ENCODE assay signal across 30 cellular contexts in the genomic region with DNA sequence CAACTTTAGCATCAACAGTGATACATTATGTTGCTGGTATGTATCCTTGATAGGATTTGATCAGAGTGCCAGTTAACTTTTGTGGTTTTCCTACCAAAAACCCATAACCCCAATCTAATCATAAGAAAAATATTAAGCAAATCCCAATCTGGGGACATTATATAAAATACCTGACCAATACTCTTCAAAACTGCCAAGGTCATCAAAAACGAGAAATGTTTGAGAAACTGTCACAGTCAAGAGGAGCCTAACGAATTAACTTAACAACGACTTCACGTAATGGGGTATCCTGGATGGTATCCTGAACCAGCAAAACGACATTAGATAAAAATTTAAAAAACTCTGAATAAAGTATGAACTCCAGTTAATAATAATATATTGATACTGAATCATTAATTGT. TPM values are rescaled to one million over a fixed set of nuclear protein-coding genes. Genes with fewer than 3 reads are reported as not detected.
DNase-seq lines count a peak whose midpoint lies in the region; ATAC-seq, FAIRE-seq and TF ChIP-seq lines count a peak whose summit lies in the region.
"Had no signal": no experiment of that assay in that cellular context is flagged by ENCODE, and none has a peak within 500 bp of the region (broad histone marks: within the 10 kb centered on the region; RNA-seq: fewer than 3 reads in every experiment).

No MANE protein-coding gene starts in this region.

- H3K9me2 ChIP-seq in PC-9 (ENCODE audit: insufficient read depth): no peaks in the 10 kb centered on the region

- CTCF ChIA-PET in HepG2 (lab: Yijun Ruan, JAX; ENCODE audit: low intra/inter-chr PET ratio, low total read pairs) (no interaction called here), PC-9 (lab: Charles Lee) (no interaction called here)

- no peaks in the 10 kb centered on the region for H3F3A ChIP-seq in PC-9 (ENCODE audit: insufficient read depth, low read depth)

- H4K20me1 ChIP-seq in HepG2 (ENCODE audit: insufficient read depth, low read length) (no peaks in the 10 kb centered on the region), PC-9 (ENCODE audit: insufficient read depth) (no peaks in the 10 kb centered on the region)
- H4K20me1 ChIP-seq: BLaER1 had no signal

- no peak for DNase-seq in HepG2 (ENCODE audit: low spot score)
- no peak for DNase-seq in right lobe of liver
- DNase-seq in PC-9: no peak
- DNase-seq in NCI-H2171 treated with DMSO at 0.1 percent for 48 hours (lab: John Stamatoyannopoulos, UW): no peak
- DNase-seq: ACHN; BE2C; C1 segment of cervical spinal cord; CD4-positive, alpha-beta memory T cell; CD4-positive, CD25-positive, alpha-beta regulatory T cell; CD8-positive, alpha-beta memory T cell; COR-L47; DMS 273 treated with DMSO at 0.1 percent for 48 hours; DMS153; DMS53; DMS79; DND-41; EL; GDM1 had no signal

- intact Hi-C loops in HepG2 (cut with micrococcal nuclease; ENCODE audit: unreplicated experiment) (no loop called here), right lobe of liver (cut with DNase I) (no loop called here), PC-9 (cut with micrococcal nuclease; ENCODE audit: unreplicated experiment) (no loop called here)

- POLR2A ChIA-PET in HepG2 (lab: Yijun Ruan, JAX): no interaction called here
- POLR2A ChIA-PET in PC-9 (lab: Charles Lee; ENCODE audit: unreplicated experiment): no interaction called here

- ATAC-seq in HepG2: no peak
- ATAC-seq in right lobe of liver: no peak
- no peak for ATAC-seq in HG03432 (IDR thresholded peaks at IDR 0.05; ENCODE audit: unreplicated experiment)
- ATAC-seq: GM12878 had no signal

- H3K4me3 ChIP-seq in HepG2 (replicated peaks in 1 of 3; ENCODE audit: insufficient read depth in 1 of 3, low read depth in 2 of 3, low read length in 3 of 3) (no peak overlapping the region), right lobe of liver (no peak overlapping the region), PC-9 (no peak overlapping the region)
- H3K4me3 ChIP-seq: BLaER1, GM12878 had no signal

- TF ChIP-seq CTCF in HepG2 (CRISPR knock-in tag; IDR thresholded peaks at IDR 0.05) (no peak), right lobe of liver (IDR thresholded peaks at IDR 0.05) (no peak), PC-9 (conservative IDR thresholded peaks at IDR 0.05) (no peak)

- H3K36me3 ChIP-seq in HepG2 (replicated peaks in 1 of 2; ENCODE audit: control insufficient read depth in 1 of 2, insufficient read depth in 2 of 2, low read length in 2 of 2) (no peaks in the 10 kb centered on the region), right lobe of liver (no peaks in the 10 kb centered on the region), PC-9 (ENCODE audit: low read depth) (no peaks in the 10 kb centered on the region)
- H3K36me3 ChIP-seq: BE2C, BLaER1 had no signal

- H3K27me3 ChIP-seq in HepG2 (ENCODE audit: control insufficient read depth in 1 of 2, insufficient read depth in 2 of 2, low read length in 2 of 2) (no peaks in the 10 kb centered on the region), right lobe of liver (no peaks in the 10 kb centered on the region), PC-9 (ENCODE audit: insufficient read depth, low read depth) (no peaks in the 10 kb centered on the region)
- H3K27me3 ChIP-seq: BE2C, BLaER1 had no signal

- H3K27ac ChIP-seq in HepG2 (ENCODE audit: extremely low read length, insufficient read depth, low read length) (no peak overlapping the region), right lobe of liver (no peak overlapping the region), PC-9 (no peak overlapping the region)
- H3K27ac ChIP-seq: 22Rv1, BLaER1 had no signal

- H3K4me2 ChIP-seq in HepG2 (ENCODE audit: low read depth, low read length) (no peak overlapping the region), PC-9 (no peak overlapping the region)
- H3K4me2 ChIP-seq: BLaER1 had no signal

- 2% methylated on average over 5 of the region's 5 CpGs for WGBS in HepG2 (ENCODE audit: low lambda C conversion rate)
- WGBS in right lobe of liver (ENCODE audit: insufficient coverage, low coverage, low lambda C conversion rate, missing lambda C conversion rate): 55% methylated on average over 5 of the region's 5 CpGs

- TF ChIP-seq RAD21 in HepG2 (CRISPR knock-in tag; IDR thresholded peaks at IDR 0.05): no peak

- TF ChIP-seq POLR2A in HepG2 (IDR thresholded peaks at IDR 0.05; ENCODE audit: insufficient read depth in 1 of 2, low read depth in 2 of 2, low read length in 2 of 2) (no peak), right lobe of liver (IDR thresholded peaks at IDR 0.05) (no peak)

- BruUV-seq in HepG2 (replicated peaks; lab: Mats Ljungman, UMichigan): no TSS peak
- no TSS peak for BruUV-seq in PC-9 (replicated peaks; lab: Mats Ljungman, UMichigan)

- FAIRE-seq in HepG2 (lab: Jason Lieb, UNC): no peak
- FAIRE-seq: GM12878, GM12892, GM18507 had no signal

- H3K4me1 ChIP-seq in HepG2 (ENCODE audit: insufficient read depth, low read length): no peaks in the 10 kb centered on the region
- no peaks in the 10 kb centered on the region for H3K4me1 ChIP-seq in right lobe of liver
- no peaks in the 10 kb centered on the region for H3K4me1 ChIP-seq in PC-9 (replicated peaks; ENCODE audit: insufficient read depth)
- H3K4me1 ChIP-seq: BLaER1 had no signal

- H3K9me3 ChIP-seq in HepG2 (ENCODE audit: low read length): no peaks in the 10 kb centered on the region
- no peaks in the 10 kb centered on the region for H3K9me3 ChIP-seq in right lobe of liver
- no peaks in the 10 kb centered on the region for H3K9me3 ChIP-seq in PC-9 (ENCODE audit: insufficient read depth, low read depth)
- H3K9me3 ChIP-seq: BE2C, BLaER1 had no signal

- no peak overlapping the region for H3K9ac ChIP-seq in HepG2 (ENCODE audit: insufficient read depth, low read depth, low read length)
- H3K9ac ChIP-seq: BLaER1 had no signal

- in situ Hi-C loops in HepG2 (cut with HindIII; ENCODE audit: extremely low pct_ligation_motif_present, low pct_unique_long_range_greater_than_20kb): no loop called here

- TF ChIP-seq EP300 in HepG2 (IDR thresholded peaks at IDR 0.05; ENCODE audit: low read depth in 2 of 2, low read length in 2 of 2) (no peak), HepG2 (CRISPR knock-in tag; IDR thresholded peaks at IDR 0.05; ENCODE audit: borderline replicate concordance) (no peak)

- H3K79me2 ChIP-seq in HepG2 (ENCODE audit: insufficient read depth, low read length) (no peaks in the 10 kb centered on the region), PC-9 (ENCODE audit: low read depth) (no peaks in the 10 kb centered on the region)

- H2AFZ ChIP-seq in HepG2 (ENCODE audit: low read length) (no peak overlapping the region), PC-9 (peak overlapping the region; percentile 59; the same call in 1 of the 2 replicates)

TF ChIP-seq in HepG2, 621 proteins besides CTCF, POLR2A, EP300 and RAD21 (continues in another document):
- TF ChIP-seq ZNF792 (CRISPR knock-in tag; IDR thresholded peaks at IDR 0.05): no peak
- no peak for TF ChIP-seq ZNF614 (CRISPR knock-in tag; IDR thresholded peaks at IDR 0.05; ENCODE audit: borderline replicate concordance)

RNA-seq across cellular contexts. Expression of a gene that starts 51.7 kb away (rescaled TPM):
- total RNA-seq in HepG2 (2016; rRNA removed; fragmentation: Illumina TruSeq; extraction: Trizol): 16.4 and 24.7 TPM in 2 replicates
- total RNA-seq in HepG2 (2016; cell fraction: cytosol; rRNA removed; fragmentation: Illumina TruSeq; extraction: Trizol; ENCODE audit: low read depth): 10.4 and 16.2 TPM in 2 replicates
- total RNA-seq in HepG2 (2016; cell fraction: insoluble cytoplasmic fraction; rRNA removed; fragmentation: Illumina TruSeq; extraction: Trizol): 16.0 and 25.1 TPM in 2 replicates
- total RNA-seq in HepG2 (2016; cell fraction: membrane; rRNA removed; fragmentation: Illumina TruSeq; extraction: Trizol): 9.5 and 10.5 TPM in 2 replicates
- 18.7 and 19.6 TPM in 2 replicates for total RNA-seq in HepG2 (2016; cell fraction: nucleus; rRNA removed; fragmentation: Illumina TruSeq; extraction: Trizol)
- polyA plus RNA-seq in HepG2 (2011; rRNA removed): 1.5 and 2.1 TPM in 2 replicates
- polyA plus RNA-seq in HepG2 (2011; cell fraction: cytosol; rRNA removed): 0.90 and 1.4 TPM in 2 replicates
- 1.1 TPM in 2 replicates for polyA plus RNA-seq in HepG2 (2011; cell fraction: nucleus; rRNA removed)
- 3.9 and 5.6 TPM in 2 replicates for polyA plus RNA-seq in HepG2 (2012)
- 0.50 and 0.69 TPM in 2 replicates for polyA plus RNA-seq in HepG2 (2016; cell fraction: cytosol; fragmentation: Illumina TruSeq; extraction: Trizol; ENCODE audit: low read depth)
- polyA plus RNA-seq in HepG2 (2016; cell fraction: insoluble cytoplasmic fraction; fragmentation: Illumina TruSeq; extraction: Trizol; ENCODE audit: low read depth): 11.8 and 12.5 TPM in 2 replicates
- 1.4 and 1.5 TPM in 2 replicates for polyA plus RNA-seq in HepG2 (2016; cell fraction: membrane; fragmentation: Illumina TruSeq; extraction: Trizol; ENCODE audit: low read depth)
- 7.3 and 8.8 TPM in 2 replicates for polyA plus RNA-seq in HepG2 (2016; cell fraction: nucleus; fragmentation: Illumina TruSeq; extraction: Trizol; ENCODE audit: insufficient read depth, low read depth)
- 0.60 and 2.6 TPM in 2 replicates for polyA minus RNA-seq in HepG2 (2011; rRNA and poly(A)+ RNA removed; ENCODE audit: low replicate concordance)
- polyA minus RNA-seq in HepG2 (2011; cell fraction: cytosol; rRNA and poly(A)+ RNA removed): 3.0 and 4.3 TPM in 2 replicates
- polyA minus RNA-seq in HepG2 (2011; cell fraction: nucleus; rRNA and poly(A)+ RNA removed): 13.8 and 14.2 TPM in 2 replicates
- total RNA-seq in right lobe of liver: 1 to 10 TPM; 3.2 to 9.5 (median 6.1) TPM
- total RNA-seq in PC-9 (2021): 8.7 and 10.8 TPM in 2 replicates

RNA-seq across cellular contexts. Expression of a gene that starts 58.4 kb away (rescaled TPM):
- total RNA-seq in HepG2 (2016; rRNA removed; fragmentation: Illumina TruSeq; extraction: Trizol) (not detected in 2 replicates), right lobe of liver (not detected), PC-9 (2021) (not detected in 2 replicates)
- total RNA-seq in HepG2 (2016; cell fraction: cytosol; rRNA removed; fragmentation: Illumina TruSeq; extraction: Trizol; ENCODE audit: low read depth): not detected in 2 replicates
- total RNA-seq in HepG2 (2016; cell fraction: insoluble cytoplasmic fraction; rRNA removed; fragmentation: Illumina TruSeq; extraction: Trizol): not detected in 2 replicates
- total RNA-seq in HepG2 (2016; cell fraction: membrane; rRNA removed; fragmentation: Illumina TruSeq; extraction: Trizol): not detected in 2 replicates
- total RNA-seq in HepG2 (2016; cell fraction: nucleus; rRNA removed; fragmentation: Illumina TruSeq; extraction: Trizol): not detected in 2 replicates
- polyA plus RNA-seq in HepG2 (2011; rRNA removed): not detected in 2 replicates
- polyA plus RNA-seq in HepG2 (2011; cell fraction: cytosol; rRNA removed): not detected in 2 replicates
- polyA plus RNA-seq in HepG2 (2011; cell fraction: nucleus; rRNA removed): not detected in 2 replicates
- polyA plus RNA-seq in HepG2 (2012): not detected in 2 replicates
- polyA plus RNA-seq in HepG2 (2016; cell fraction: cytosol; fragmentation: Illumina TruSeq; extraction: Trizol; ENCODE audit: low read depth): not detected in 2 replicates
- not detected in 2 replicates for polyA plus RNA-seq in HepG2 (2016; cell fraction: insoluble cytoplasmic fraction; fragmentation: Illumina TruSeq; extraction: Trizol; ENCODE audit: low read depth)
- not detected in 2 replicates for polyA plus RNA-seq in HepG2 (2016; cell fraction: membrane; fragmentation: Illumina TruSeq; extraction: Trizol; ENCODE audit: low read depth)
- polyA plus RNA-seq in HepG2 (2016; cell fraction: nucleus; fragmentation: Illumina TruSeq; extraction: Trizol; ENCODE audit: insufficient read depth, low read depth): not detected in 2 replicates
- polyA minus RNA-seq in HepG2 (2011; rRNA and poly(A)+ RNA removed; ENCODE audit: low replicate concordance): not detected in 2 replicates
- polyA minus RNA-seq in HepG2 (2011; cell fraction: cytosol; rRNA and poly(A)+ RNA removed): not detected in 2 replicates
- not detected in 2 replicates for polyA minus RNA-seq in HepG2 (2011; cell fraction: nucleus; rRNA and poly(A)+ RNA removed)
- total RNA-seq: A172; A673; CD4-positive, alpha-beta memory T cell; CD4-positive, CD25-positive, alpha-beta regulatory T cell; CD8-positive, alpha-beta memory T cell; Daoy; G401; GM12878 had no signal
- polyA plus RNA-seq: AG04450; CD14-positive monocyte; CD4-positive, alpha-beta memory T cell; CD4-positive, CD25-positive, alpha-beta regulatory T cell; CD8-positive, alpha-beta memory T cell; GM12878 had no signal
